29 cellular contexts compared by ENCODE assay signal in genomic region chr1:55120538-55120937, GRCh38.
"Had no signal": no experiment of that assay in that cellular context is flagged by ENCODE, and none has a peak within 500 bp of the region (broad histone marks: within the 10 kb centered on the region; RNA-seq: fewer than 3 reads in every experiment).

No MANE protein-coding gene starts in this region.

- H3K9me3 Mint-ChIP-seq: activated CD4-positive, alpha-beta memory T cell treated with anti-CD3 and anti-CD28 coated beads, Interleukin-2, amount 10 ng/mL, durations not matched to agents 7 days and 5 days; activated naive CD4-positive, alpha-beta T cell treated with anti-CD3 and anti-CD28 coated beads, Interleukin-2, amount 50 U/mL, for 24 hours; activated naive CD8-positive, alpha-beta T cell treated with anti-CD3 and anti-CD28 coated beads, Interleukin-2, amount 50 U/mL, for 24 hours; activated T-helper 1 cell treated with anti-CD3 and anti-CD28 coated beads, Interleukin-12 subunit alpha, Interleukin-12 subunit beta, Interleukin-2, Interleukin-4 antibody, amounts not matched to agents 30 ng/mL and 10 ng/mL and 1 ng/mL, durations not matched to agents 14 hours and 24 hours and 36 hours; central memory CD8-positive, alpha-beta T cell; dendritic cell treated with granulocyte-macrophage colony-stimulating factor and Interleukin-4, amounts not matched to agents 40 ng/mL and 50 ng/mL, for 4 days had no signal

- H3K4me3 Mint-ChIP-seq: activated CD4-positive, alpha-beta memory T cell treated with anti-CD3 and anti-CD28 coated beads, Interleukin-2, amount 10 ng/mL, durations not matched to agents 7 days and 5 days; activated CD4-positive, alpha-beta T cell treated with anti-CD3 and anti-CD28 coated beads, Interleukin-2, amount 10 ng/mL, durations not matched to agents 7 days and 5 days; activated CD8-positive, alpha-beta memory T cell treated with anti-CD3 and anti-CD28 coated beads, Interleukin-2, amount 10 ng/mL, durations not matched to agents 7 days and 5 days; activated naive CD4-positive, alpha-beta T cell treated with anti-CD3 and anti-CD28 coated beads, Interleukin-2, amount 50 U/mL, for 24 hours; activated naive CD8-positive, alpha-beta T cell treated with anti-CD3 and anti-CD28 coated beads, Interleukin-2, amount 50 U/mL, for 24 hours; activated T-helper 1 cell treated with anti-CD3 and anti-CD28 coated beads, Interleukin-12 subunit alpha, Interleukin-12 subunit beta, Interleukin-2, Interleukin-4 antibody, amounts not matched to agents 30 ng/mL and 10 ng/mL and 1 ng/mL, durations not matched to agents 14 hours and 24 hours and 36 hours; central memory CD8-positive, alpha-beta T cell; dendritic cell treated with granulocyte-macrophage colony-stimulating factor and Interleukin-4, amounts not matched to agents 40 ng/mL and 50 ng/mL, for 4 days; naive thymus-derived CD4-positive, alpha-beta T cell; WTC11 had no signal

- H3K4me3 ChIP-seq: right atrium auricular region, smooth muscle cell, suprapubic skin, tibial artery, upper lobe of right lung had no signal

- H3K27me3 ChIP-seq: right atrium auricular region, suprapubic skin, tibial artery, upper lobe of right lung had no signal

- H3K4me1 ChIP-seq: right atrium auricular region, suprapubic skin, tibial artery, upper lobe of right lung had no signal

- H3K27ac Mint-ChIP-seq: activated CD4-positive, alpha-beta memory T cell treated with anti-CD3 and anti-CD28 coated beads, Interleukin-2, amount 10 ng/mL, durations not matched to agents 7 days and 5 days; activated CD4-positive, alpha-beta T cell treated with anti-CD3 and anti-CD28 coated beads, Interleukin-2, amount 10 ng/mL, durations not matched to agents 7 days and 5 days; activated CD8-positive, alpha-beta memory T cell treated with anti-CD3 and anti-CD28 coated beads, Interleukin-2, amount 10 ng/mL, durations not matched to agents 7 days and 5 days; activated naive CD8-positive, alpha-beta T cell treated with anti-CD3 and anti-CD28 coated beads, Interleukin-2, amount 50 U/mL, for 24 hours; dendritic cell treated with granulocyte-macrophage colony-stimulating factor and Interleukin-4, amounts not matched to agents 40 ng/mL and 50 ng/mL, for 4 days; WTC11 had no signal

- H3K27me3 Mint-ChIP-seq: activated CD4-positive, alpha-beta memory T cell treated with anti-CD3 and anti-CD28 coated beads, Interleukin-2, amount 10 ng/mL, durations not matched to agents 7 days and 5 days; activated CD4-positive, alpha-beta T cell treated with anti-CD3 and anti-CD28 coated beads, Interleukin-2, amount 10 ng/mL, durations not matched to agents 7 days and 5 days; activated CD8-positive, alpha-beta memory T cell treated with anti-CD3 and anti-CD28 coated beads, Interleukin-2, amount 10 ng/mL, durations not matched to agents 7 days and 5 days; activated naive CD4-positive, alpha-beta T cell treated with anti-CD3 and anti-CD28 coated beads, Interleukin-2, amount 50 U/mL, for 24 hours; activated naive CD8-positive, alpha-beta T cell treated with anti-CD3 and anti-CD28 coated beads, Interleukin-2, amount 50 U/mL, for 24 hours; central memory CD8-positive, alpha-beta T cell; dendritic cell treated with granulocyte-macrophage colony-stimulating factor and Interleukin-4, amounts not matched to agents 40 ng/mL and 50 ng/mL, for 4 days; naive thymus-derived CD4-positive, alpha-beta T cell had no signal

- H3K27ac ChIP-seq: right atrium auricular region, suprapubic skin, tibial artery, upper lobe of right lung had no signal

- ATAC-seq: activated CD8-positive, alpha-beta memory T cell treated with anti-CD3 and anti-CD28 coated beads, Interleukin-2, amount 10 ng/mL, durations not matched to agents 7 days and 5 days; activated naive CD8-positive, alpha-beta T cell treated with anti-CD3 and anti-CD28 coated beads, Interleukin-2, amount 50 U/mL, for 24 hours; left colon; naive thymus-derived CD4-positive, alpha-beta T cell; upper lobe of right lung; WTC11 had no signal

- H3K9me3 ChIP-seq: right atrium auricular region, suprapubic skin, tibial artery, upper lobe of right lung had no signal

- H3K4me1 Mint-ChIP-seq: WTC11 had no signal

- H3K4me2 ChIP-seq: smooth muscle cell had no signal

- DNase-seq: activated CD4-positive, alpha-beta memory T cell treated with anti-CD3 and anti-CD28 coated beads, Interleukin-2, amount 10 ng/mL, durations not matched to agents 7 days and 5 days; activated CD4-positive, alpha-beta T cell treated with anti-CD3 and anti-CD28 coated beads for 1 hour; activated CD4-positive, alpha-beta T cell treated with anti-CD3 and anti-CD28 coated beads, Interleukin-2, amount 10 ng/mL, durations not matched to agents 7 days and 5 days; activated CD8-positive, alpha-beta memory T cell treated with anti-CD3 and anti-CD28 coated beads, Interleukin-2, amount 10 ng/mL, durations not matched to agents 7 days and 5 days; activated gamma-delta T cell; activated naive CD8-positive, alpha-beta T cell treated with anti-CD3 and anti-CD28 coated beads, Interleukin-2, amount 50 U/mL, for 24 hours; activated T-cell treated with anti-CD3 and anti-CD28 coated beads for 4 hours; amygdala; head of caudate nucleus; hippocampal formation; kidney; left colon; midbrain; naive thymus-derived CD4-positive, alpha-beta T cell; stimulated activated CD4-positive, alpha-beta T cell treated with anti-CD3 and anti-CD28 coated beads, Interleukin-1b, Interleukin-23, amount 100 ng/mL, for 48 hours; stimulated activated CD4-positive, alpha-beta T cell treated with anti-CD3 and anti-CD28 coated beads, Interleukin-4, amount 100 ng/mL, for 4 hours; stimulated activated CD8-positive, alpha-beta memory T cell treated with anti-CD3 and anti-CD28 coated beads, Interleukin-4, amount 100 ng/mL, for 48 hours; stimulated activated naive CD4-positive, alpha-beta T cell; T-helper 2 cell; tibial artery; upper lobe of right lung had no signal
